ENCODE assay signal across 9 cellular contexts in genomic region chr3:138686771-138687221, GRCh38.
DNase-seq lines count a peak whose midpoint lies in the region; ATAC-seq, FAIRE-seq and TF ChIP-seq lines count a peak whose summit lies in the region.
"Had no signal": no experiment of that assay in that cellular context is flagged by ENCODE, and none has a peak within 500 bp of the region (broad histone marks: within the 10 kb centered on the region; RNA-seq: fewer than 3 reads in every experiment).

No MANE protein-coding gene starts in this region.

- DNase-seq in AG08395 (ENCODE audit: low spot score) (peak; percentile 34), PC-9 (peak; percentile 37 to 92), iris pigment epithelial cell (ENCODE audit: low read depth) (peak; percentile 93), NCI-H2029 (lab: John Stamatoyannopoulos, UW) (no peak), small intestine (no peak), 8988T (no peak)
- DNase-seq: left cardiac atrium had no signal

- intact Hi-C loops in PC-9 (cut with micrococcal nuclease; ENCODE audit: unreplicated experiment), result loop anchor here (2.0 to 10.0 kb wide), 2 partner anchors 92 to 352 kb away; partner anchors contain the start of gene CEP70

- H2AFZ ChIP-seq in PC-9, result no peak overlapping the region

- CTCF ChIA-PET in PC-9 (lab: Charles Lee), result interaction anchor here (0.6 to 1.9 kb wide), 2 partner anchors 227 to 229 kb away, joined by 4 to 12 read pairs; no protein-coding TSS in a partner anchor

- ATAC-seq in GM18517 (IDR thresholded peaks at IDR 0.05; ENCODE audit: unreplicated experiment), result peak; percentile 99
- peak; percentile 97 for ATAC-seq in HG02938 (IDR thresholded peaks at IDR 0.05; ENCODE audit: unreplicated experiment)

- FAIRE-seq in small intestine (lab: Jason Lieb, UNC), result no peak

- no peaks in the 10 kb centered on the region for H3K79me2 ChIP-seq in PC-9 (ENCODE audit: low read depth)

- POLR2A ChIA-PET in PC-9 (lab: Charles Lee; ENCODE audit: unreplicated experiment), result interaction anchor here (0.6 to 0.7 kb wide), 2 partner anchors 28 to 137 kb away, joined by 5 to 6 read pairs; no protein-coding TSS in a partner anchor

- no TSS peak for BruUV-seq in PC-9 (replicated peaks; lab: Mats Ljungman, UMichigan)

- H3K27ac ChIP-seq in PC-9, result peak overlapping the region; percentile 65
- H3K27ac ChIP-seq in small intestine (ENCODE audit: low read depth in 1 of 2, low read length in 1 of 2), result no peak overlapping the region

- H3K27me3 ChIP-seq in PC-9 (ENCODE audit: insufficient read depth, low read depth) (no peaks in the 10 kb centered on the region), small intestine (ENCODE audit: control insufficient read depth in 2 of 2, insufficient read depth in 2 of 2, low read length in 2 of 2) (no peaks in the 10 kb centered on the region)

- H3K9me3 ChIP-seq in PC-9 (ENCODE audit: insufficient read depth, low read depth) (no peaks in the 10 kb centered on the region), small intestine (ENCODE audit: control insufficient read depth, low read depth) (no peaks in the 10 kb centered on the region)

- peaks cover 30% of the 10 kb centered on the region for H3F3A ChIP-seq in PC-9 (ENCODE audit: insufficient read depth, low read depth)

- H3K4me1 ChIP-seq in PC-9 (replicated peaks; ENCODE audit: insufficient read depth) (peaks cover 27% of the 10 kb centered on the region), small intestine (ENCODE audit: control insufficient read depth in 2 of 2, insufficient read depth in 1 of 2, low read depth in 1 of 2, low read length in 1 of 2) (no peaks in the 10 kb centered on the region)

- H3K4me3 ChIP-seq in PC-9 (no peak overlapping the region), small intestine (ENCODE audit: low read depth in 1 of 2, low read length in 2 of 2) (no peak overlapping the region)

- H3K36me3 ChIP-seq in PC-9 (ENCODE audit: low read depth) (0 out of 2 replicates have a peak, but pooled peaks cover 6% of the 10 kb centered on the region), small intestine (ENCODE audit: control insufficient read depth in 2 of 2, insufficient read depth in 2 of 2, low read length in 2 of 2) (peaks cover 0 to 4% of the 10 kb centered on the region in 2 donors)

- H4K20me1 ChIP-seq in PC-9 (ENCODE audit: insufficient read depth), result no peaks in the 10 kb centered on the region

- peak overlapping the region; percentile 35 for H3K4me2 ChIP-seq in PC-9

- H3K9me2 ChIP-seq in PC-9 (ENCODE audit: insufficient read depth), result no peaks in the 10 kb centered on the region

- TF ChIP-seq CTCF in PC-9 (conservative IDR thresholded peaks at IDR 0.05), result no peak

Comparison
In these comparisons a context has a peak if more than half of its experiments do, and no peak if none do; other contexts are left out.
1. DNase-seq: peak in AG08395 (single experiment), PC-9 (2 of 2) and iris pigment epithelial cell (single experiment); none in NCI-H2029 (single experiment), small intestine (single experiment) and 8988T (single experiment).